In genomic region chr5:141201646-141202045, GRCh38 we compare ENCODE assay signal across 1 cellular context. TPM values are rescaled to one million over a fixed set of nuclear protein-coding genes. Genes with fewer than 3 reads are reported as not detected.
"Had no signal": no experiment of that assay in that cellular context is flagged by ENCODE, and none has a peak within 500 bp of the region (broad histone marks: within the 10 kb centered on the region; RNA-seq: fewer than 3 reads in every experiment).

No MANE protein-coding gene starts in this region.

RNA-seq across cellular contexts. Expression of gene PCDHB11, which starts 2.2 kb away (rescaled TPM):
- total RNA-seq: mononuclear cell had no signal

RNA-seq across cellular contexts. Expression of gene PCDHB12, which starts 6.9 kb away (rescaled TPM):
- total RNA-seq: mononuclear cell had no signal

RNA-seq across cellular contexts. Expression of gene PCDHB10, which starts 9.5 kb away (rescaled TPM):
- total RNA-seq: mononuclear cell had no signal

RNA-seq across cellular contexts. Expression of gene PCDHB13, which starts 12.1 kb away (rescaled TPM):
- total RNA-seq: mononuclear cell had no signal
